ENCODE assay signal across 15 cellular contexts in the genomic region with DNA sequence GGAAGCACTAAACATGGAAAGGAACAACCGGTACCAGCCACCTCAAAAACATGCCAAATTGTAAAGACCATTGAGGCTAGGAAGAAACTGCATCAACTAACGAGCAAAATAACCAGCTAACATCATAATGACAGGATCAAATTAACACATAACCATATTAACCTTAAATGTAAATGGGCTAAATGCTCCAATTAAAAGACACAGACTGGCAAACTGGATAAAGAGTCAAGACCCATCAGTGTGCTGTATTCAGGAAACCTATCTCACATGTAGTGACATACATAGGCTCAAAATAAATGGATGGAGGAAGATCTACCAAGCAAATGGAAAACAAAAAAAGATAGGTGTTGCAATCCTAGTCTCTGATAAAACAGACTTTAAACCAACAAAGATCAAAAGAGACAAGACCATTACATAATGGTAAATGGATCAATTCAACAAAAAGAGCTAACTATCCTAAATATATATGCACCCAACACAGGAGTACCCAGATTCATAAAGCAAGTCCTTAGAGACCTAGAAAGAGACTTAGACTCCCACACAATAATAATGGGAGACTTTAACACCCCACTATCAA. TPM values are rescaled to one million over a fixed set of nuclear protein-coding genes. Genes with fewer than 3 reads are reported as not detected.
"Had no signal": no experiment of that assay in that cellular context is flagged by ENCODE, and none has a peak within 500 bp of the region (broad histone marks: within the 10 kb centered on the region; RNA-seq: fewer than 3 reads in every experiment).

No MANE protein-coding gene starts in this region.

RNA-seq across cellular contexts. Expression of gene TMC2, which starts 33.5 kb away (rescaled TPM):
- total RNA-seq: activated naive CD4-positive, alpha-beta T cell treated with anti-CD3 and anti-CD28 coated beads for 36 hours; activated naive CD4-positive, alpha-beta T cell treated with anti-CD3 and anti-CD28 coated beads, Interleukin-2, amount 50 U/mL, for 72 hours; activated naive CD8-positive, alpha-beta T cell treated with anti-CD3 and anti-CD28 coated beads for 36 hours; activated naive CD8-positive, alpha-beta T cell treated with anti-CD3 and anti-CD28 coated beads, Interleukin-2, amount 10 ng/mL, durations not matched to agents 7 days and 5 days; activated T-cell treated with anti-CD3 and anti-CD28 coated beads, Interleukin-2, amount 50 U/mL, for 4 hours; activated T-cell treated with anti-CD3 and anti-CD28 coated beads, Interleukin-2, amount 50 U/mL, for 72 hours; activated T-helper 1 cell treated with anti-CD3 and anti-CD28 coated beads, Interleukin-12 subunit alpha, Interleukin-12 subunit beta, Interleukin-2, Interleukin-4 antibody, amounts not matched to agents 30 ng/mL and 10 ng/mL and 1 ng/mL, durations not matched to agents 14 hours and 24 hours and 36 hours; activated T-helper 17 cell treated with anti-CD3 and anti-CD28 coated beads, Interleukin-2, amount 50 U/mL, for 72 hours; activated T-helper 2 cell treated with anti-CD3 and anti-CD28 coated beads, Interferon-gamma antibody, Interleukin-2, Interleukin-4, amounts not matched to agents 10 μg/mL and 5 μg/mL and 100 μg/mL, durations not matched to agents 14 hours and 24 hours and 36 hours; ascending aorta; astrocyte; bronchial epithelial cell; cardiac muscle cell; cardiac septum; chondrocyte had no signal
- polyA plus RNA-seq: cardiac muscle cell had no signal
